In genomic region chr9:14992516-14992915, GRCh38 we compare ENCODE assay signal across 8 cellular contexts.
DNase-seq lines count a peak whose midpoint lies in the region; ATAC-seq, FAIRE-seq and TF ChIP-seq lines count a peak whose summit lies in the region.

No MANE protein-coding gene starts in this region.

- H3K36me3 ChIP-seq in kidney (ENCODE audit: control insufficient read depth in 1 of 2, insufficient read depth in 2 of 2, low read length in 2 of 2) (no peaks in the 10 kb centered on the region), tibial artery (no peaks in the 10 kb centered on the region)

- H3K9ac ChIP-seq in kidney (ENCODE audit: low read length in 2 of 2) = no peak overlapping the region

- H3K4me1 Mint-ChIP-seq in activated T-cell treated with anti-CD3 and anti-CD28 coated beads, Interleukin-2, amount 50 U/mL, for 4 hours (ENCODE audit: low read depth) = peaks cover 37% of the 10 kb centered on the region
- H3K4me1 Mint-ChIP-seq in WTC11 = peaks cover 19% of the 10 kb centered on the region

- no peak for ATAC-seq in activated T-cell treated with anti-CD3 and anti-CD28 coated beads, Interleukin-2, amount 50 U/mL, for 4 hours
- no peak for ATAC-seq in WTC11
- ATAC-seq in GM18870 (IDR thresholded peaks at IDR 0.05; ENCODE audit: unreplicated experiment) = no peak

- no peak for FAIRE-seq in kidney (lab: Jason Lieb, UNC)

- TF ChIP-seq CTCF in WTC11 (IDR thresholded peaks at IDR 0.05) (no peak), kidney (IDR thresholded peaks at IDR 0.05; ENCODE audit: borderline replicate concordance, extremely low read depth, insufficient read depth) (no peak), tibial artery (IDR thresholded peaks at IDR 0.05) (no peak)

- peaks cover 12% of the 10 kb centered on the region for H3K27me3 Mint-ChIP-seq in activated T-cell treated with anti-CD3 and anti-CD28 coated beads, Interleukin-2, amount 50 U/mL, for 4 hours (ENCODE audit: low read depth)
- H3K27me3 Mint-ChIP-seq in WTC11 (ENCODE audit: low read depth) = peaks cover 3% of the 10 kb centered on the region; the same call in 1 of the 2 replicates

- DNase-seq in activated T-cell treated with anti-CD3 and anti-CD28 coated beads, Interleukin-2, amount 50 U/mL, for 4 hours = no peak
- no peak for DNase-seq in activated T-cell treated with anti-CD3 and anti-CD28 coated beads for 4 hours
- no peak for DNase-seq in WTC11 (ENCODE audit: low spot score)
- no peak for DNase-seq in kidney
- DNase-seq in tibial artery = no peak
- no peak for DNase-seq in kidney tubule cell (ENCODE audit: low spot score)
- no peak for DNase-seq in epidermal melanocyte (ENCODE audit: insufficient read length, low spot score)

- no peaks in the 10 kb centered on the region for H3K9me3 Mint-ChIP-seq in activated T-cell treated with anti-CD3 and anti-CD28 coated beads, Interleukin-2, amount 50 U/mL, for 4 hours
- no peaks in the 10 kb centered on the region for H3K9me3 Mint-ChIP-seq in WTC11

- H3K9me3 ChIP-seq in kidney (ENCODE audit: control insufficient read depth in 1 of 2, low read length in 2 of 2) = no peaks in the 10 kb centered on the region
- H3K9me3 ChIP-seq in tibial artery = no peaks in the 10 kb centered on the region

- H3K27ac ChIP-seq in kidney (ENCODE audit: low read depth in 2 of 2, low read length in 2 of 2) (no peak overlapping the region), tibial artery (peak overlapping the region in 1 of 2 donors; percentile 40)

- H3K4me3 ChIP-seq in kidney (ENCODE audit: low read length in 2 of 2) (peak overlapping the region; percentile 62 to 94), tibial artery (peak overlapping the region; percentile 62 to 77)

- POLR2A ChIA-PET in WTC11 (lab: Charles Lee) = no interaction called here

- CTCF ChIA-PET in WTC11 (lab: Charles Lee) = interaction anchor here (0.9 kb wide), 1 partner anchor 57 kb away, joined by 3 read pairs; no protein-coding TSS in a partner anchor

- H3K4me1 ChIP-seq in kidney (ENCODE audit: control insufficient read depth in 1 of 2, insufficient read depth in 1 of 2, low read depth in 1 of 2, low read length in 2 of 2) = no peaks in the 10 kb centered on the region
- peaks cover 0 to 17% (median 5%) of the 10 kb centered on the region in 4 donors for H3K4me1 ChIP-seq in tibial artery

- peak overlapping the region; percentile 50; the same call in 1 of the 2 replicates for H3K27ac Mint-ChIP-seq in WTC11

- intact Hi-C loops in kidney (cut with DNase I) (no loop called here), tibial artery (cut with DNase I; ENCODE audit: low total_unique reads) (no loop called here)

- no peaks in the 10 kb centered on the region for H3K27me3 ChIP-seq in tibial artery

- H3K36me3 Mint-ChIP-seq in activated T-cell treated with anti-CD3 and anti-CD28 coated beads, Interleukin-2, amount 50 U/mL, for 4 hours (ENCODE audit: insufficient read depth) = no peaks in the 10 kb centered on the region
- no peaks in the 10 kb centered on the region for H3K36me3 Mint-ChIP-seq in WTC11

- H3K4me3 Mint-ChIP-seq in activated T-cell treated with anti-CD3 and anti-CD28 coated beads, Interleukin-2, amount 50 U/mL, for 4 hours = peak overlapping the region; percentile 81
- peak overlapping the region; percentile 80 for H3K4me3 Mint-ChIP-seq in WTC11

TF ChIP-seq in WTC11, 78 proteins besides CTCF, POLR2A, EP300 and RAD21:
- TF ChIP-seq USF2 (CRISPR knock-in tag; IDR thresholded peaks at IDR 0.05) = no peak
- no peak for TF ChIP-seq ZNF671 (CRISPR knock-in tag; IDR thresholded peaks at IDR 0.05)
- no peak for TF ChIP-seq E2F5 (CRISPR knock-in tag; IDR thresholded peaks at IDR 0.05)
- no peak for TF ChIP-seq ZNF532 (CRISPR knock-in tag; IDR thresholded peaks at IDR 0.05; ENCODE audit: borderline replicate concordance)
TF ChIP-seq in WTC11: peak in this region for 0.
